In the genomic region with DNA sequence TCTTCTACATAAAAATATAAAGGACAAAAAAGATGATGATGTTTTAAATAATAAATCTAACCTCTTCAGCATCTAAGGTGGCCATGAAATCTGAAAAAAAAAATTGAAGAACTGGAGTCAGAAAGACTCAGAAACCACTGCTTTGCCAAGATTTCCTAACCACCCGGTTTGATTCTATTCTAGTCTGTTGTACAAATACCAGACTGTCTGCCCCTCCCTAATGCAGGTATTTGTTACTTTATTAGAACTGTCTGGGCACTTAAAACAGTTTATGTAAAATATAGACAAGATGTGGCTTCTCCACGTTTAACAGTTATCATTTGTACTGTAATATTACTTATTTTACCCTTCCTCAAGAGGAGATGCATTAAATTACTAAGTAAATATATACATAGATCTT, we compare ENCODE assay signal across 13 cellular contexts. TPM values are rescaled to one million over a fixed set of nuclear protein-coding genes. Genes with fewer than 3 reads are reported as not detected.
DNase-seq lines count a peak whose midpoint lies in the region; ATAC-seq and TF ChIP-seq lines count a peak whose summit lies in the region.
"Had no signal": no experiment of that assay in that cellular context is flagged by ENCODE, and none has a peak within 500 bp of the region (broad histone marks: within the 10 kb centered on the region; RNA-seq: fewer than 3 reads in every experiment).

No MANE protein-coding gene starts in this region.

- H3K27me3 ChIP-seq in right atrium auricular region (no peaks in the 10 kb centered on the region), osteoblast (ENCODE audit: insufficient read depth, low read length) (no peaks in the 10 kb centered on the region), uterus (no peaks in the 10 kb centered on the region)

- intact Hi-C loops in left cardiac atrium (cut with DNase I) (no loop called here), uterus (cut with DNase I; ENCODE audit: low total_unique reads) (no loop called here)

- H3K36me3 ChIP-seq in right atrium auricular region (no peaks in the 10 kb centered on the region), osteoblast (ENCODE audit: insufficient read depth, low read length) (peaks cover 6% of the 10 kb centered on the region), uterus (no peaks in the 10 kb centered on the region)

- TF ChIP-seq POLR2A in uterus (IDR thresholded peaks at IDR 0.05), result no peak

- H3K4me3 ChIP-seq in right atrium auricular region (no peak overlapping the region), osteoblast (ENCODE audit: insufficient read depth, low read length) (no peak overlapping the region), uterus (no peak overlapping the region)

- H3K27ac ChIP-seq in right atrium auricular region, result peak overlapping the region in 1 of 2 donors; percentile 41
- H3K27ac ChIP-seq in osteoblast (ENCODE audit: low read depth, low read length), result peak overlapping the region; percentile 78
- peak overlapping the region; percentile 34 to 51 for H3K27ac ChIP-seq in uterus
- H3K27ac ChIP-seq: KMS-11 had no signal

- no peak for DNase-seq in left cardiac atrium
- DNase-seq in right atrium auricular region (ENCODE audit: low spot score), result no peak
- peak; percentile 54 for DNase-seq in cerebellar cortex (ENCODE audit: low spot score)
- no peak for DNase-seq in osteoblast (ENCODE audit: insufficient read length, low spot score, missing footprints)
- no peak for DNase-seq in uterus
- DNase-seq in stimulated activated naive CD8-positive, alpha-beta T cell treated with anti-CD3 and anti-CD28 coated beads, Interleukin-15, Interleukin-2, amounts not matched to agents 100 U/mL and 50 U/mL, for 24 hours, result no peak
- no peak for DNase-seq in activated gamma-delta T cell (lab: John Stamatoyannopoulos, UW)
- DNase-seq: activated naive CD4-positive, alpha-beta T cell treated with anti-CD3 and anti-CD28 coated beads, Interleukin-2, amount 10 ng/mL, durations not matched to agents 7 days and 5 days; midbrain; NCI-H1694 treated with DMSO at 0.1 percent for 48 hours; T-helper 9 cell had no signal

- peak; percentile 42 to 57 for ATAC-seq in left cardiac atrium
- ATAC-seq in stimulated activated naive CD8-positive, alpha-beta T cell treated with anti-CD3 and anti-CD28 coated beads, Interleukin-15, Interleukin-2, amounts not matched to agents 100 U/mL and 50 U/mL, for 24 hours, result no peak
- ATAC-seq in HG02973 (IDR thresholded peaks at IDR 0.05; ENCODE audit: unreplicated experiment), result no peak

- peak overlapping the region; percentile 46 for H3K4me2 ChIP-seq in osteoblast (ENCODE audit: insufficient read depth, low read length)
- H3K4me2 ChIP-seq: KMS-11 had no signal

- peaks cover 62% of the 10 kb centered on the region for H4K20me1 ChIP-seq in osteoblast (ENCODE audit: insufficient read depth, low read length)

- H3K79me2 ChIP-seq in osteoblast (ENCODE audit: insufficient read depth, low read length), result peaks cover 77% of the 10 kb centered on the region

- TF ChIP-seq CTCF in right atrium auricular region (IDR thresholded peaks at IDR 0.05), result no peak
- no peak for TF ChIP-seq CTCF in osteoblast (IDR thresholded peaks at IDR 0.05; ENCODE audit: extremely low read depth, low read depth, low read length)
- TF ChIP-seq CTCF in uterus (IDR thresholded peaks at IDR 0.05), result no peak

- H3K9me3 ChIP-seq in right atrium auricular region, result no peaks in the 10 kb centered on the region
- no peaks in the 10 kb centered on the region for H3K9me3 ChIP-seq in osteoblast (ENCODE audit: low read depth, low read length)
- H3K9me3 ChIP-seq in uterus, result no peaks in the 10 kb centered on the region

- H2AFZ ChIP-seq in osteoblast (ENCODE audit: low read length), result no peak overlapping the region

- peaks cover 0 to 44% of the 10 kb centered on the region in 2 donors for H3K4me1 ChIP-seq in right atrium auricular region
- H3K4me1 ChIP-seq in osteoblast (ENCODE audit: insufficient read depth, low read length), result peaks cover 31% of the 10 kb centered on the region
- no peaks in the 10 kb centered on the region for H3K4me1 ChIP-seq in uterus

RNA-seq across cellular contexts. Expression of gene UACA, which starts 48.8 kb away (rescaled TPM):
- 10 to 100 TPM; 28.2 to 37.6 TPM for total RNA-seq in left cardiac atrium
- 10 to 100 TPM; 18.4 to 30.1 TPM for total RNA-seq in right atrium auricular region
- total RNA-seq in osteoblast, result 158 and 161 TPM in 2 replicates
- total RNA-seq in uterus, result 100 to 1,000 TPM in 1 of 4 donors, 10 to 100 TPM in 3; 20.9 to 147 (median 60.6) TPM

Comparison
In these comparisons a context has a peak if more than half of its experiments do, and no peak if none do; other contexts are left out.
1. ATAC-seq: peak in left cardiac atrium (2 of 2); none in stimulated activated naive CD8-positive, alpha-beta T cell treated with anti-CD3 and anti-CD28 coated beads, Interleukin-15, Interleukin-2, amounts not matched to agents 100 U/mL and 50 U/mL, for 24 hours (single experiment) and HG02973 (single experiment).